1 cellular context compared by ENCODE assay signal in genomic region chr15:80138962-80139361, GRCh38.
TF ChIP-seq lines count a peak whose summit lies in the region.

No MANE protein-coding gene starts in this region.

TF ChIP-seq in A549, 52 proteins besides CTCF, POLR2A, EP300 and RAD21 (continued from another document):
- no peak for TF ChIP-seq REST (IDR thresholded peaks at IDR 0.05)
- TF ChIP-seq FOXS1 (CRISPR knock-in tag; IDR thresholded peaks at IDR 0.05), result no peak
- TF ChIP-seq JUN (IDR thresholded peaks at IDR 0.05), result no peak
- no peak for TF ChIP-seq BHLHE40 (IDR thresholded peaks at IDR 0.05; ENCODE audit: low read depth, low read length)
- no peak for TF ChIP-seq TFCP2L1 (CRISPR knock-in tag; IDR thresholded peaks at IDR 0.05)
- no peak for TF ChIP-seq EHF (CRISPR knock-in tag; IDR thresholded peaks at IDR 0.05)
- TF ChIP-seq POLR2AphosphoS2 (conservative IDR thresholded peaks at IDR 0.05; ENCODE audit: low read length), result no peak
- no peak for TF ChIP-seq NR3C1 (IDR thresholded peaks at IDR 0.05)
- no peak for TF ChIP-seq ZSCAN20 (CRISPR knock-in tag; IDR thresholded peaks at IDR 0.05)
- TF ChIP-seq MAX (IDR thresholded peaks at IDR 0.05), result no peak
- TF ChIP-seq NPAS2 (CRISPR knock-in tag; IDR thresholded peaks at IDR 0.05; ENCODE audit: borderline replicate concordance), result no peak
